In genomic region chr10:27155073-27155754, GRCh38 we compare ENCODE assay signal across 8 cellular contexts. TPM values are rescaled to one million over a fixed set of nuclear protein-coding genes. Genes with fewer than 3 reads are reported as not detected.
DNase-seq lines count a peak whose midpoint lies in the region; ATAC-seq and TF ChIP-seq lines count a peak whose summit lies in the region.

Gene MASTL, plus strand, starts transcription at chr10:27155352. Its CDS starts 75 bp downstream, at chr10:27155427.

- ATAC-seq in GM18517 (IDR thresholded peaks at IDR 0.05; ENCODE audit: unreplicated experiment): peak; percentile 75
- peak; percentile 83 for ATAC-seq in HG03039 (IDR thresholded peaks at IDR 0.05; ENCODE audit: unreplicated experiment)

- H3K27me3 ChIP-seq in iPS-18a (ENCODE audit: control insufficient read depth, insufficient read depth, low read length) (no peaks in the 10 kb centered on the region), skeletal muscle satellite cell (ENCODE audit: control insufficient read depth, insufficient read depth, low read length) (no peaks in the 10 kb centered on the region)

- peak within 1 kb of the TSS; percentile 99 for H3K4me3 ChIP-seq in iPS-18a (ENCODE audit: low read length)
- H3K4me3 ChIP-seq in skeletal muscle satellite cell (ENCODE audit: low read length): peak within 1 kb of the TSS; percentile 75

- TF ChIP-seq CTCF in VCaP (conservative IDR thresholded peaks at IDR 0.05): no peak

- H3K4me1 ChIP-seq in iPS-18a (ENCODE audit: control insufficient read depth, low read depth, low read length): peaks cover 10% of the 10 kb centered on the region
- H3K4me1 ChIP-seq in skeletal muscle satellite cell (ENCODE audit: control insufficient read depth, insufficient read depth, low read length): peaks cover 21% of the 10 kb centered on the region

- peak within 1 kb of the TSS; percentile 97 for H3K4me2 ChIP-seq in skeletal muscle satellite cell (ENCODE audit: low read length)

- peaks cover 25% of the 10 kb centered on the region for H3K36me3 ChIP-seq in iPS-18a (ENCODE audit: control insufficient read depth, low read depth, low read length)
- peaks cover 12% of the 10 kb centered on the region for H3K36me3 ChIP-seq in skeletal muscle satellite cell (ENCODE audit: insufficient read depth, low read length)

- H3K9me3 ChIP-seq in iPS-18a (ENCODE audit: control insufficient read depth, low read depth, low read length) (no peaks in the 10 kb centered on the region), skeletal muscle satellite cell (replicated peaks; ENCODE audit: low read length) (no peaks in the 10 kb centered on the region)

- in situ Hi-C loops in T47D (cut with HindIII; ENCODE audit: low pct_unique_long_range_greater_than_20kb, low sequenced_read_pairs): no loop called here

- peak; percentile 89 for DNase-seq in A172 (ENCODE audit: low spot score)
- peak; percentile 23 for DNase-seq in NCI-H2107 treated with DMSO at 0.1 percent for 48 hours (lab: John Stamatoyannopoulos, UW; ENCODE audit: unreplicated experiment)
- DNase-seq in T47D (ENCODE audit: low read depth in 1 of 2, low spot score in 1 of 2): peak; percentile 47 to 93

- H3K27ac ChIP-seq in VCaP (peak within 1 kb of the TSS; percentile 93), iPS-18a (ENCODE audit: low read length) (peak within 1 kb of the TSS; percentile 82)

- H3K9ac ChIP-seq in iPS-18a (ENCODE audit: low read length): peak within 1 kb of the TSS; percentile 97
- peak within 1 kb of the TSS; percentile 99 for H3K9ac ChIP-seq in skeletal muscle satellite cell (ENCODE audit: low read depth, low read length)

RNA-seq across cellular contexts. Expression of gene MASTL, which starts in this region (rescaled TPM):
- 42.4 and 42.6 TPM in 2 replicates for total RNA-seq in A172 (2014; rRNA removed; shearing (Covaris generic))
- 12.0 and 12.9 TPM in 2 replicates for total RNA-seq in skeletal muscle satellite cell (2012; rRNA removed)

Comparison
In these comparisons a context has a peak if more than half of its experiments do, and no peak if none do; other contexts are left out.
1. Peak in every context shown above with its lines: DNase-seq, ATAC-seq, H3K4me3 ChIP-seq and H3K27ac ChIP-seq.
2. DNase-seq: peak in every context shown above with its lines; median percentile 89 in A172; 70 in T47D; 23 in NCI-H2107 treated with DMSO at 0.1 percent for 48 hours.